In genomic region chr7:68421712-68422111, GRCh38 we compare ENCODE assay signal across 40 cellular contexts.
"Had no signal": no experiment of that assay in that cellular context is flagged by ENCODE, and none has a peak within 500 bp of the region (broad histone marks: within the 10 kb centered on the region; RNA-seq: fewer than 3 reads in every experiment).

No MANE protein-coding gene starts in this region.

- H3K27me3 Mint-ChIP-seq: activated naive CD4-positive, alpha-beta T cell treated with anti-CD3 and anti-CD28 coated beads, Interleukin-2, amount 10 ng/mL, durations not matched to agents 7 days and 5 days; activated naive CD4-positive, alpha-beta T cell treated with anti-CD3 and anti-CD28 coated beads, Interleukin-2, amount 50 U/mL, for 24 hours; activated naive CD8-positive, alpha-beta T cell; activated naive CD8-positive, alpha-beta T cell treated with anti-CD3 and anti-CD28 coated beads for 36 hours; activated naive CD8-positive, alpha-beta T cell treated with anti-CD3 and anti-CD28 coated beads, Interleukin-2, amount 10 ng/mL, durations not matched to agents 7 days and 5 days; activated naive CD8-positive, alpha-beta T cell treated with anti-CD3 and anti-CD28 coated beads, Interleukin-2, amount 50 U/mL, for 24 hours; activated T-cell treated with anti-CD3 and anti-CD28 coated beads, Interleukin-2, amount 50 U/mL, for 24 hours; activated T-helper 17 cell treated with anti-CD3 and anti-CD28 coated beads, Interleukin-2, amount 50 U/mL, for 72 hours; central memory CD8-positive, alpha-beta T cell had no signal

- H3K27ac Mint-ChIP-seq: activated naive CD4-positive, alpha-beta T cell treated with anti-CD3 and anti-CD28 coated beads for 36 hours; activated naive CD4-positive, alpha-beta T cell treated with anti-CD3 and anti-CD28 coated beads, Interleukin-2, amount 10 ng/mL, durations not matched to agents 7 days and 5 days; activated naive CD4-positive, alpha-beta T cell treated with anti-CD3 and anti-CD28 coated beads, Interleukin-2, amount 50 U/mL, for 24 hours; activated naive CD4-positive, alpha-beta T cell treated with anti-CD3 and anti-CD28 coated beads, Interleukin-2, amount 50 U/mL, for 72 hours; activated naive CD8-positive, alpha-beta T cell; activated naive CD8-positive, alpha-beta T cell treated with anti-CD3 and anti-CD28 coated beads for 36 hours; activated naive CD8-positive, alpha-beta T cell treated with anti-CD3 and anti-CD28 coated beads, Interleukin-2, amount 10 ng/mL, durations not matched to agents 7 days and 5 days; activated naive CD8-positive, alpha-beta T cell treated with anti-CD3 and anti-CD28 coated beads, Interleukin-2, amount 50 U/mL, for 24 hours; activated T-cell treated with anti-CD3 and anti-CD28 coated beads, Interleukin-2, amount 50 U/mL, for 24 hours; activated T-cell treated with anti-CD3 and anti-CD28 coated beads, Interleukin-2, amount 50 U/mL, for 72 hours; activated T-helper 1 cell treated with anti-CD3 and anti-CD28 coated beads, Interleukin-12 subunit alpha, Interleukin-12 subunit beta, Interleukin-2, Interleukin-4 antibody, amounts not matched to agents 30 ng/mL and 10 ng/mL and 1 ng/mL, durations not matched to agents 14 hours and 24 hours and 36 hours; activated T-helper 17 cell treated with anti-CD3 and anti-CD28 coated beads, Interleukin-2, amount 50 U/mL, for 72 hours; activated T-helper 2 cell treated with anti-CD3 and anti-CD28 coated beads, Interferon-gamma antibody, Interleukin-2, Interleukin-4, amounts not matched to agents 10 μg/mL and 5 μg/mL and 100 μg/mL, durations not matched to agents 14 hours and 24 hours and 36 hours had no signal

- H3K27ac ChIP-seq: adrenal gland, body of pancreas, brain microvascular endothelial cell, breast epithelium, cardiac muscle cell had no signal

- H3K4me1 Mint-ChIP-seq: activated naive CD4-positive, alpha-beta T cell treated with anti-CD3 and anti-CD28 coated beads, Interleukin-2, amount 10 ng/mL, durations not matched to agents 7 days and 5 days; activated naive CD4-positive, alpha-beta T cell treated with anti-CD3 and anti-CD28 coated beads, Interleukin-2, amount 50 U/mL, for 24 hours; activated naive CD8-positive, alpha-beta T cell treated with anti-CD3 and anti-CD28 coated beads for 36 hours; activated naive CD8-positive, alpha-beta T cell treated with anti-CD3 and anti-CD28 coated beads, Interleukin-2, amount 10 ng/mL, durations not matched to agents 7 days and 5 days; activated naive CD8-positive, alpha-beta T cell treated with anti-CD3 and anti-CD28 coated beads, Interleukin-2, amount 50 U/mL, for 24 hours; activated T-helper 17 cell treated with anti-CD3 and anti-CD28 coated beads, Interleukin-2, amount 50 U/mL, for 72 hours; central memory CD8-positive, alpha-beta T cell had no signal

- DNase-seq: activated effector memory CD4-positive, alpha-beta T cell treated with anti-CD3 and anti-CD28 coated beads, Interleukin-2, amount 50 U/mL, for 16 hours; activated effector memory CD4-positive, alpha-beta T cell treated with Interleukin-2 at 50 U/mL for 16 hours; activated gamma-delta T cell; activated gamma-delta T cell treated with Interleukin-2 at 50 U/mL for 16 hours; activated naive CD4-positive, alpha-beta T cell; activated naive CD4-positive, alpha-beta T cell treated with anti-CD3 and anti-CD28 coated beads for 36 hours; activated naive CD4-positive, alpha-beta T cell treated with anti-CD3 and anti-CD28 coated beads, Interleukin-2, amount 10 ng/mL, durations not matched to agents 7 days and 5 days; activated naive CD4-positive, alpha-beta T cell treated with anti-CD3 and anti-CD28 coated beads, Interleukin-2, amount 50 U/mL, for 16 hours; activated naive CD4-positive, alpha-beta T cell treated with Interleukin-2 at 50 U/mL for 16 hours; activated naive CD8-positive, alpha-beta T cell treated with anti-CD3 and anti-CD28 coated beads for 36 hours; activated naive CD8-positive, alpha-beta T cell treated with anti-CD3 and anti-CD28 coated beads, Interleukin-2, amount 10 ng/mL, durations not matched to agents 7 days and 5 days; activated naive CD8-positive, alpha-beta T cell treated with anti-CD3 and anti-CD28 coated beads, Interleukin-2, amount 50 U/mL, for 24 hours; activated T-cell treated with anti-CD3 and anti-CD28 coated beads, Interleukin-2, amount 50 U/mL, for 1 hour; activated T-cell treated with anti-CD3 and anti-CD28 coated beads, Interleukin-2, amount 50 U/mL, for 24 hours; activated T-cell treated with anti-CD3 and anti-CD28 coated beads, Interleukin-2, amount 50 U/mL, for 4 hours; activated T-cell treated with anti-CD3 and anti-CD28 coated beads, Interleukin-2, amount 50 U/mL, for 48 hours; activated T-cell treated with anti-CD3 and anti-CD28 coated beads, Interleukin-2, amount 50 U/mL, for 72 hours; adrenal gland; amniotic stem cell; amygdala; anterior cingulate cortex; aorta; body of pancreas; brain microvascular endothelial cell; caudate nucleus; central memory CD4-positive, alpha-beta T cell; cerebellar nuclear complex had no signal

- H3K4me1 ChIP-seq: adrenal gland, ascending aorta, breast epithelium had no signal

- FAIRE-seq: astrocyte, bronchial epithelial cell had no signal

- H3K9me3 ChIP-seq: adrenal gland, body of pancreas, breast epithelium had no signal

- H3K36me3 ChIP-seq: adrenal gland, ascending aorta, brain microvascular endothelial cell, breast epithelium, cardiac muscle cell had no signal

- ATAC-seq: activated naive CD4-positive, alpha-beta T cell treated with anti-CD3 and anti-CD28 coated beads, Interleukin-2, amount 50 U/mL, for 72 hours; activated naive CD8-positive, alpha-beta T cell treated with anti-CD3 and anti-CD28 coated beads, Interleukin-2, amount 50 U/mL, for 24 hours; activated T-cell treated with anti-CD3 and anti-CD28 coated beads, Interleukin-2, amount 50 U/mL, for 4 hours; activated T-cell treated with anti-CD3 and anti-CD28 coated beads, Interleukin-2, amount 50 U/mL, for 72 hours; activated T-helper 17 cell treated with anti-CD3 and anti-CD28 coated beads, Interleukin-2, amount 50 U/mL, for 72 hours; body of pancreas had no signal

- H3K27me3 ChIP-seq: adrenal gland, ascending aorta, body of pancreas, brain microvascular endothelial cell, breast epithelium, cardiac muscle cell had no signal

- H3K4me3 ChIP-seq: adrenal gland, ascending aorta, body of pancreas, breast epithelium, cardiac muscle cell had no signal

- H3K4me3 Mint-ChIP-seq: activated naive CD4-positive, alpha-beta T cell treated with anti-CD3 and anti-CD28 coated beads for 36 hours; activated naive CD4-positive, alpha-beta T cell treated with anti-CD3 and anti-CD28 coated beads, Interleukin-2, amount 10 ng/mL, durations not matched to agents 7 days and 5 days; activated naive CD4-positive, alpha-beta T cell treated with anti-CD3 and anti-CD28 coated beads, Interleukin-2, amount 50 U/mL, for 24 hours; activated naive CD8-positive, alpha-beta T cell; activated naive CD8-positive, alpha-beta T cell treated with anti-CD3 and anti-CD28 coated beads for 36 hours; activated naive CD8-positive, alpha-beta T cell treated with anti-CD3 and anti-CD28 coated beads, Interleukin-2, amount 10 ng/mL, durations not matched to agents 7 days and 5 days; activated naive CD8-positive, alpha-beta T cell treated with anti-CD3 and anti-CD28 coated beads, Interleukin-2, amount 50 U/mL, for 24 hours; activated T-cell treated with anti-CD3 and anti-CD28 coated beads, Interleukin-2, amount 50 U/mL, for 24 hours; activated T-cell treated with anti-CD3 and anti-CD28 coated beads, Interleukin-2, amount 50 U/mL, for 4 hours; activated T-cell treated with anti-CD3 and anti-CD28 coated beads, Interleukin-2, amount 50 U/mL, for 72 hours; activated T-helper 1 cell treated with anti-CD3 and anti-CD28 coated beads, Interleukin-12 subunit alpha, Interleukin-12 subunit beta, Interleukin-2, Interleukin-4 antibody, amounts not matched to agents 30 ng/mL and 10 ng/mL and 1 ng/mL, durations not matched to agents 14 hours and 24 hours and 36 hours; activated T-helper 17 cell treated with anti-CD3 and anti-CD28 coated beads, Interleukin-2, amount 50 U/mL, for 72 hours; brain; central memory CD8-positive, alpha-beta T cell had no signal

- H3K36me3 Mint-ChIP-seq: activated naive CD4-positive, alpha-beta T cell treated with anti-CD3 and anti-CD28 coated beads, Interleukin-2, amount 10 ng/mL, durations not matched to agents 7 days and 5 days; activated naive CD4-positive, alpha-beta T cell treated with anti-CD3 and anti-CD28 coated beads, Interleukin-2, amount 50 U/mL, for 24 hours; activated naive CD4-positive, alpha-beta T cell treated with anti-CD3 and anti-CD28 coated beads, Interleukin-2, amount 50 U/mL, for 72 hours; activated naive CD8-positive, alpha-beta T cell; activated naive CD8-positive, alpha-beta T cell treated with anti-CD3 and anti-CD28 coated beads for 36 hours; activated naive CD8-positive, alpha-beta T cell treated with anti-CD3 and anti-CD28 coated beads, Interleukin-2, amount 10 ng/mL, durations not matched to agents 7 days and 5 days; brain had no signal
